Comparison of ENCODE assay signal across 5 cellular contexts in genomic region chr22:21071796-21072195, GRCh38. TPM values are rescaled to one million over a fixed set of nuclear protein-coding genes. Genes with fewer than 3 reads are reported as not detected.
"Had no signal": no experiment of that assay in that cellular context is flagged by ENCODE, and none has a peak within 500 bp of the region (broad histone marks: within the 10 kb centered on the region; RNA-seq: fewer than 3 reads in every experiment).

No MANE protein-coding gene starts in this region.

RNA-seq across cellular contexts. Expression of gene LRRC74B, which starts 26.1 kb away (rescaled TPM):
- total RNA-seq: HepG2, HT-29, HT1080, IMR-90 had no signal
- polyA plus RNA-seq: HepG2, IgD-negative memory B cell, IMR-90 had no signal

RNA-seq across cellular contexts. Expression of gene SLC7A4, which starts 39.4 kb away (rescaled TPM):
- total RNA-seq: HepG2, HT-29, HT1080, IMR-90 had no signal
- polyA plus RNA-seq: HepG2, IgD-negative memory B cell had no signal

RNA-seq across cellular contexts. Expression of gene P2RX6, which starts 56.8 kb away (rescaled TPM):
- polyA plus RNA-seq: IgD-negative memory B cell had no signal
